1 cellular context compared by ENCODE assay signal in the genomic region with DNA sequence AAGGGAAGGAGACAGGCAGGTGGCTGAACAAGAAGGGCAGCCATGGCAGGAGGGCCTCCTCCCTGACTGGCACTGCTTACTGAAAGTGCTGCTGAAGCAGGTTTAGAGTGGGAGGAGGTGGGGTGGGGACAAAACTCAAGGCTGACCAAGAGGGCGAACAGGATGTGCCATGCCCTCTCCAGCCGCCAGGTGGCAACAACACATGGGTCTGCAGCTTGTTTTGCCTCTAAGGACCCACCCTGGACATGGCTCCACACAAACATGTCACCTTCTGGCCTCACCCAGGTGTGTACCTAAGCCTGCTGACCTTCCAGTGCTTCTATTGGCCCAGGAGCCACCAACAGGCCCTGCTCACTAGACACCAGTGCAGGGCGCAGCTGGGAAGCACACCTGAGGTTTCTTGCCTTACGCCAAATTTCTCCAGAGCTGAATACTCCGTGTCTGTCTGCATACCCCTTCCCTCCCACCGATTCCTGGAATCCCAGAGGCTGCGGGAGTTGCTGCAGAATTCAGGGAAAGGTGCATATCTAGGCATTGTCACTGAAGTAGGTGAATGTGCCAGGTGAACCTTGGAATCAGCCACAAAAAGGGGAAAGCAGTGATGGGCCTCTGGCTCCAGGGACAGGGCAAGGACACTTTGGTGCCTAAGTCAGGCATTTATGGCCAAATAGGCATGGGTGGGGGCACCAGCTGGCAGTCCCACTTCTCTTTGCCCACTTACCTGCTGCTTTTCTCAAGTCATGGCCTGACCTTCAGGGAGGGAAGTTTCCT.
TF ChIP-seq lines count a peak whose summit lies in the region.

No MANE protein-coding gene starts in this region.

TF ChIP-seq in HepG2, 621 proteins besides CTCF, POLR2A, EP300 and RAD21 (continues in another document):
- TF ChIP-seq ZNF124 (CRISPR knock-in tag; IDR thresholded peaks at IDR 0.05) (0 out of 2 replicates have a peak, but pooled peaks have one; percentile 31), NCOA2 (CRISPR knock-in tag; IDR thresholded peaks at IDR 0.05) (0 out of 2 replicates have a peak, but pooled peaks have one; percentile 41), ZNF7 (CRISPR knock-in tag; IDR thresholded peaks at IDR 0.05) (no peak), ZNF792 (CRISPR knock-in tag; IDR thresholded peaks at IDR 0.05) (peak; percentile 89), EHMT2 (IDR thresholded peaks at IDR 0.05; ENCODE audit: borderline replicate concordance, low read depth, low read length) (no peak), KLF11 (CRISPR knock-in tag; IDR thresholded peaks at IDR 0.05) (peak; percentile 31; the same call in 1 of the 2 replicates), PITX1 (CRISPR knock-in tag; IDR thresholded peaks at IDR 0.05) (peak; percentile 58; the same call in 1 of the 2 replicates), ZBTB7B (CRISPR knock-in tag; IDR thresholded peaks at IDR 0.05) (peak; percentile 71; the same call in 1 of the 2 replicates), KAT8 (CRISPR knock-in tag; IDR thresholded peaks at IDR 0.05) (peak; percentile 78), TBP (CRISPR knock-in tag; IDR thresholded peaks at IDR 0.05) (no peak), POLR2G (IDR thresholded peaks at IDR 0.05; ENCODE audit: low read depth, low read length) (peak; percentile 56), ZNF10 (CRISPR knock-in tag; IDR thresholded peaks at IDR 0.05; ENCODE audit: borderline replicate concordance, low read depth) (no peak), TSC22D2 (CRISPR knock-in tag; IDR thresholded peaks at IDR 0.05; ENCODE audit: borderline replicate concordance) (peak; percentile 91; the same call in 1 of the 2 replicates), ZNF569 (CRISPR knock-in tag; IDR thresholded peaks at IDR 0.05; ENCODE audit: borderline replicate concordance) (0 out of 2 replicates have a peak, but pooled peaks have one; percentile 24), ZNF331 (CRISPR knock-in tag; IDR thresholded peaks at IDR 0.05) (peak; percentile 78), MYC (CRISPR knock-in tag; IDR thresholded peaks at IDR 0.05; ENCODE audit: borderline replicate concordance) (peak; percentile 60; the same call in 1 of the 2 replicates), NFKB2 (CRISPR knock-in tag; IDR thresholded peaks at IDR 0.05; ENCODE audit: borderline replicate concordance) (peak; percentile 61; the same call in 1 of the 2 replicates), SIX4 (CRISPR knock-in tag; IDR thresholded peaks at IDR 0.05) (peak; percentile 46; the same call in 1 of the 2 replicates), FOXA1 (IDR thresholded peaks at IDR 0.05) (no peak), FOXA1 (CRISPR knock-in tag; IDR thresholded peaks at IDR 0.05) (peak; percentile 75), HNF4A (CRISPR knock-in tag; IDR thresholded peaks at IDR 0.05) (peak; percentile 50), IRF2 (CRISPR knock-in tag; IDR thresholded peaks at IDR 0.05) (peak; percentile 80; the same call in 1 of the 2 replicates), CHD4 (IDR thresholded peaks at IDR 0.05; ENCODE audit: borderline replicate concordance, low read length) (no peak), ZNF383 (CRISPR knock-in tag; IDR thresholded peaks at IDR 0.05; ENCODE audit: borderline replicate concordance) (no peak), SOX5 (CRISPR knock-in tag; IDR thresholded peaks at IDR 0.05; ENCODE audit: borderline replicate concordance) (peak; percentile 60; the same call in 1 of the 2 replicates), ZNF329 (CRISPR knock-in tag; IDR thresholded peaks at IDR 0.05; ENCODE audit: low read depth) (no peak), ZFY (CRISPR knock-in tag; IDR thresholded peaks at IDR 0.05) (peak; percentile 46; the same call in 1 of the 2 replicates), MEF2D (CRISPR knock-in tag; IDR thresholded peaks at IDR 0.05) (no peak), KLF9 (CRISPR knock-in tag; IDR thresholded peaks at IDR 0.05; ENCODE audit: low read depth) (no peak), BCL6 (CRISPR knock-in tag; IDR thresholded peaks at IDR 0.05) (peak; percentile 28; the same call in 1 of the 2 replicates), ZNF138 (CRISPR knock-in tag; IDR thresholded peaks at IDR 0.05; ENCODE audit: low read depth) (peak; percentile 45; the same call in 1 of the 2 replicates), ZNF44 (CRISPR knock-in tag; IDR thresholded peaks at IDR 0.05) (0 out of 2 replicates have a peak, but pooled peaks have one; percentile 59)
- TF ChIP-seq, protein P1, sequence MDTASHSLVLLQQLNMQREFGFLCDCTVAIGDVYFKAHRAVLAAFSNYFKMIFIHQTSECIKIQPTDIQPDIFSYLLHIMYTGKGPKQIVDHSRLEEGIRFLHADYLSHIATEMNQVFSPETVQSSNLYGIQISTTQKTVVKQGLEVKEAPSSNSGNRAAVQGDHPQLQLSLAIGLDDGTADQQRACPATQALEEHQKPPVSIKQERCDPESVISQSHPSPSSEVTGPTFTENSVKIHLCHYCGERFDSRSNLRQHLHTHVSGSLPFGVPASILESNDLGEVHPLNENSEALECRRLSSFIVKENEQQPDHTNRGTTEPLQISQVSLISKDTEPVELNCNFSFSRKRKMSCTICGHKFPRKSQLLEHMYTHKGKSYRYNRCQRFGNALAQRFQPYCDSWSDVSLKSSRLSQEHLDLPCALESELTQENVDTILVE (CRISPR knock-in tag; IDR thresholded peaks at IDR 0.05) = peak; percentile 63; the same call in 1 of the 2 replicates
- TF ChIP-seq, protein P2, sequence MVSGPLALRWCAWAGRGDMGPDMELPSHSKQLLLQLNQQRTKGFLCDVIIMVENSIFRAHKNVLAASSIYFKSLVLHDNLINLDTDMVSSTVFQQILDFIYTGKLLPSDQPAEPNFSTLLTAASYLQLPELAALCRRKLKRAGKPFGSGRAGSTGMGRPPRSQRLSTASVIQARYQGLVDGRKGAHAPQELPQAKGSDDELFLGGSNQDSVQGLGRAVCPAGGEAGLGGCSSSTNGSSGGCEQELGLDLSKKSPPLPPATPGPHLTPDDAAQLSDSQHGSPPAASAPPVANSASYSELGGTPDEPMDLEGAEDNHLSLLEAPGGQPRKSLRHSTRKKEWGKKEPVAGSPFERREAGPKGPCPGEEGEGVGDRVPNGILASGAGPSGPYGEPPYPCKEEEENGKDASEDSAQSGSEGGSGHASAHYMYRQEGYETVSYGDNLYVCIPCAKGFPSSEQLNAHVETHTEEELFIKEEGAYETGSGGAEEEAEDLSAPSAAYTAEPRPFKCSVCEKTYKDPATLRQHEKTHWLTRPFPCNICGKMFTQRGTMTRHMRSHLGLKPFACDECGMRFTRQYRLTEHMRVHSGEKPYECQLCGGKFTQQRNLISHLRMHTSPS (CRISPR knock-in tag; IDR thresholded peaks at IDR 0.05; ENCODE audit: low read depth) = peak; percentile 59; the same call in 1 of the 2 replicates
- TF ChIP-seq, protein P3, sequence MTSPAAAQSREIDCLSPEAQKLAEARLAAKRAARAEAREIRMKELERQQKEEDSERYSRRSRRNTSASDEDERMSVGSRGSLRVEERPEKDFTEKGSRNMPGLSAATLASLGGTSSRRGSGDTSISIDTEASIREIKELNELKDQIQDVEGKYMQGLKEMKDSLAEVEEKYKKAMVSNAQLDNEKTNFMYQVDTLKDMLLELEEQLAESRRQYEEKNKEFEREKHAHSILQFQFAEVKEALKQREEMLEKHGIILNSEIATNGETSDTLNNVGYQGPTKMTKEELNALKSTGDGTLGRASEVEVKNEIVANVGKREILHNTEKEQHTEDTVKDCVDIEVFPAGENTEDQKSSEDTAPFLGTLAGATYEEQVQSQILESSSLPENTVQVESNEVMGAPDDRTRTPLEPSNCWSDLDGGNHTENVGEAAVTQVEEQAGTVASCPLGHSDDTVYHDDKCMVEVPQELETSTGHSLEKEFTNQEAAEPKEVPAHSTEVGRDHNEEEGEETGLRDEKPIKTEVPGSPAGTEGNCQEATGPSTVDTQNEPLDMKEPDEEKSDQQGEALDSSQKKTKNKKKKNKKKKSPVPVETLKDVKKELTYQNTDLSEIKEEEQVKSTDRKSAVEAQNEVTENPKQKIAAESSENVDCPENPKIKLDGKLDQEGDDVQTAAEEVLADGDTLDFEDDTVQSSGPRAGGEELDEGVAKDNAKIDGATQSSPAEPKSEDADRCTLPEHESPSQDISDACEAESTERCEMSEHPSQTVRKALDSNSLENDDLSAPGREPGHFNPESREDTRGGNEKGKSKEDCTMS (CRISPR knock-in tag; conservative IDR thresholded peaks at IDR 0.05) = 0 out of 2 replicates have a peak, but pooled peaks have one; percentile 41
- TF ChIP-seq, protein P4, sequence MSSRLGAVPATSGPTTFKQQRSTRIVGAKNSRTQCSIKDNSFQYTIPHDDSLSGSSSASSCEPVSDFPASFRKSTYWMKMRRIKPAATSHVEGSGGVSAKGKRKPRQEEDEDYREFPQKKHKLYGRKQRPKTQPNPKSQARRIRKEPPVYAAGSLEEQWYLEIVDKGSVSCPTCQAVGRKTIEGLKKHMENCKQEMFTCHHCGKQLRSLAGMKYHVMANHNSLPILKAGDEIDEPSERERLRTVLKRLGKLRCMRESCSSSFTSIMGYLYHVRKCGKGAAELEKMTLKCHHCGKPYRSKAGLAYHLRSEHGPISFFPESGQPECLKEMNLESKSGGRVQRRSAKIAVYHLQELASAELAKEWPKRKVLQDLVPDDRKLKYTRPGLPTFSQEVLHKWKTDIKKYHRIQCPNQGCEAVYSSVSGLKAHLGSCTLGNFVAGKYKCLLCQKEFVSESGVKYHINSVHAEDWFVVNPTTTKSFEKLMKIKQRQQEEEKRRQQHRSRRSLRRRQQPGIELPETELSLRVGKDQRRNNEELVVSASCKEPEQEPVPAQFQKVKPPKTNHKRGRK (CRISPR knock-in tag; IDR thresholded peaks at IDR 0.05) = 0 out of 2 replicates have a peak, but pooled peaks have one; percentile 24
- TF ChIP-seq, protein P5, sequence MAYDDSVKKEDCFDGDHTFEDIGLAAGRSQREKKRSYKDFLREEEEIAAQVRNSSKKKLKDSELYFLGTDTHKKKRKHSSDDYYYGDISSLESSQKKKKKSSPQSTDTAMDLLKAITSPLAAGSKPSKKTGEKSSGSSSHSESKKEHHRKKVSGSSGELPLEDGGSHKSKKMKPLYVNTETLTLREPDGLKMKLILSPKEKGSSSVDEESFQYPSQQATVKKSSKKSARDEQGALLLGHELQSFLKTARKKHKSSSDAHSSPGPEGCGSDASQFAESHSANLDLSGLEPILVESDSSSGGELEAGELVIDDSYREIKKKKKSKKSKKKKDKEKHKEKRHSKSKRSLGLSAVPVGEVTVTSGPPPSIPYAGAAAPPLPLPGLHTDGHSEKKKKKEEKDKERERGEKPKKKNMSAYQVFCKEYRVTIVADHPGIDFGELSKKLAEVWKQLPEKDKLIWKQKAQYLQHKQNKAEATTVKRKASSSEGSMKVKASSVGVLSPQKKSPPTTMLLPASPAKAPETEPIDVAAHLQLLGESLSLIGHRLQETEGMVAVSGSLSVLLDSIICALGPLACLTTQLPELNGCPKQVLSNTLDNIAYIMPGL (CRISPR knock-in tag; IDR thresholded peaks at IDR 0.05; ENCODE audit: borderline replicate concordance in 1 of 2, low read depth in 1 of 2) = peak in 1 of 2 experiments; percentile 58; a peak in 2 of 4 replicates
- TF ChIP-seq, protein P6, sequence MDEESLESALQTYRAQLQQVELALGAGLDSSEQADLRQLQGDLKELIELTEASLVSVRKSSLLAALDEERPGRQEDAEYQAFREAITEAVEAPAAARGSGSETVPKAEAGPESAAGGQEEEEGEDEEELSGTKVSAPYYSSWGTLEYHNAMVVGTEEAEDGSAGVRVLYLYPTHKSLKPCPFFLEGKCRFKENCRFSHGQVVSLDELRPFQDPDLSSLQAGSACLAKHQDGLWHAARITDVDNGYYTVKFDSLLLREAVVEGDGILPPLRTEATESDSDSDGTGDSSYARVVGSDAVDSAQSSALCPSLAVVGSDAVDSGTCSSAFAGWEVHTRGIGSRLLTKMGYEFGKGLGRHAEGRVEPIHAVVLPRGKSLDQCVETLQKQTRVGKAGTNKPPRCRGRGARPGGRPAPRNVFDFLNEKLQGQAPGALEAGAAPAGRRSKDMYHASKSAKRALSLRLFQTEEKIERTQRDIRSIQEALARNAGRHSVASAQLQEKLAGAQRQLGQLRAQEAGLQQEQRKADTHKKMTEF (CRISPR knock-in tag; IDR thresholded peaks at IDR 0.05) = peak; percentile 80
- TF ChIP-seq, protein P7, sequence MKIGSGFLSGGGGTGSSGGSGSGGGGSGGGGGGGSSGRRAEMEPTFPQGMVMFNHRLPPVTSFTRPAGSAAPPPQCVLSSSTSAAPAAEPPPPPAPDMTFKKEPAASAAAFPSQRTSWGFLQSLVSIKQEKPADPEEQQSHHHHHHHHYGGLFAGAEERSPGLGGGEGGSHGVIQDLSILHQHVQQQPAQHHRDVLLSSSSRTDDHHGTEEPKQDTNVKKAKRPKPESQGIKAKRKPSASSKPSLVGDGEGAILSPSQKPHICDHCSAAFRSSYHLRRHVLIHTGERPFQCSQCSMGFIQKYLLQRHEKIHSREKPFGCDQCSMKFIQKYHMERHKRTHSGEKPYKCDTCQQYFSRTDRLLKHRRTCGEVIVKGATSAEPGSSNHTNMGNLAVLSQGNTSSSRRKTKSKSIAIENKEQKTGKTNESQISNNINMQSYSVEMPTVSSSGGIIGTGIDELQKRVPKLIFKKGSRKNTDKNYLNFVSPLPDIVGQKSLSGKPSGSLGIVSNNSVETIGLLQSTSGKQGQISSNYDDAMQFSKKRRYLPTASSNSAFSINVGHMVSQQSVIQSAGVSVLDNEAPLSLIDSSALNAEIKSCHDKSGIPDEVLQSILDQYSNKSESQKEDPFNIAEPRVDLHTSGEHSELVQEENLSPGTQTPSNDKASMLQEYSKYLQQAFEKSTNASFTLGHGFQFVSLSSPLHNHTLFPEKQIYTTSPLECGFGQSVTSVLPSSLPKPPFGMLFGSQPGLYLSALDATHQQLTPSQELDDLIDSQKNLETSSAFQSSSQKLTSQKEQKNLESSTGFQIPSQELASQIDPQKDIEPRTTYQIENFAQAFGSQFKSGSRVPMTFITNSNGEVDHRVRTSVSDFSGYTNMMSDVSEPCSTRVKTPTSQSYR (CRISPR knock-in tag; IDR thresholded peaks at IDR 0.05; ENCODE audit: borderline replicate concordance) = 0 out of 2 replicates have a peak, but pooled peaks have one; percentile 33
- TF ChIP-seq, protein P8, sequence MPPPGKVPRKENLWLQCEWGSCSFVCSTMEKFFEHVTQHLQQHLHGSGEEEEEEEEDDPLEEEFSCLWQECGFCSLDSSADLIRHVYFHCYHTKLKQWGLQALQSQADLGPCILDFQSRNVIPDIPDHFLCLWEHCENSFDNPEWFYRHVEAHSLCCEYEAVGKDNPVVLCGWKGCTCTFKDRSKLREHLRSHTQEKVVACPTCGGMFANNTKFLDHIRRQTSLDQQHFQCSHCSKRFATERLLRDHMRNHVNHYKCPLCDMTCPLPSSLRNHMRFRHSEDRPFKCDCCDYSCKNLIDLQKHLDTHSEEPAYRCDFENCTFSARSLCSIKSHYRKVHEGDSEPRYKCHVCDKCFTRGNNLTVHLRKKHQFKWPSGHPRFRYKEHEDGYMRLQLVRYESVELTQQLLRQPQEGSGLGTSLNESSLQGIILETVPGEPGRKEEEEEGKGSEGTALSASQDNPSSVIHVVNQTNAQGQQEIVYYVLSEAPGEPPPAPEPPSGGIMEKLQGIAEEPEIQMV (CRISPR knock-in tag; IDR thresholded peaks at IDR 0.05; ENCODE audit: low read depth) = no peak
